ENCODE assay signal across 8 cellular contexts in genomic region chr10:14325325-14325955, GRCh38. TPM values are rescaled to one million over a fixed set of nuclear protein-coding genes. Genes with fewer than 3 reads are reported as not detected.
DNase-seq lines count a peak whose midpoint lies in the region; ATAC-seq and TF ChIP-seq lines count a peak whose summit lies in the region.

No MANE protein-coding gene starts in this region.

- no peaks in the 10 kb centered on the region for H3K4me1 ChIP-seq in CD4-positive, CD25-positive, alpha-beta regulatory T cell (ENCODE audit: control insufficient read depth, insufficient read depth, low read length, poor library complexity, severe bottlenecking)
- H3K4me1 ChIP-seq in esophagus muscularis mucosa: peaks cover 0 to 15% (median 13%) of the 10 kb centered on the region in 4 donors
- no peaks in the 10 kb centered on the region for H3K4me1 ChIP-seq in smooth muscle cell (ENCODE audit: low read depth)

- H3K4me1 Mint-ChIP-seq in CD4-positive, CD25-positive, alpha-beta regulatory T cell: peaks cover 0 to 4% (median 0%) of the 10 kb centered on the region in 4 donors

- ATAC-seq in CD4-positive, CD25-positive, alpha-beta regulatory T cell (ENCODE audit: low read depth in 2 of 2): no peak
- ATAC-seq in GM21515 (IDR thresholded peaks at IDR 0.05; ENCODE audit: unreplicated experiment) (no peak), GM18511 (IDR thresholded peaks at IDR 0.05; ENCODE audit: unreplicated experiment) (no peak), HG02763 (IDR thresholded peaks at IDR 0.05; ENCODE audit: unreplicated experiment) (no peak)

- TF ChIP-seq EP300 in esophagus muscularis mucosa (IDR thresholded peaks at IDR 0.05): no peak

- DNase-seq in CD4-positive, CD25-positive, alpha-beta regulatory T cell: peak in 2 of 3 donors; percentile 11 to 62
- DNase-seq in Kasumi-1 (lab: John Stamatoyannopoulos, UW) (peak; percentile 83 to 84), esophagus muscularis mucosa (ENCODE audit: extremely low spot score) (peak; percentile 68), smooth muscle cell (lab: John Stamatoyannopoulos, UW; ENCODE audit: unreplicated experiment) (no peak)
- peak; percentile 34 to 40 for DNase-seq in activated CD4-positive, alpha-beta T cell treated with anti-CD3 and anti-CD28 coated beads, Interleukin-2, amount 50 U/mL, for 4 hours

- H3K9ac ChIP-seq in smooth muscle cell (ENCODE audit: low read depth): no peak overlapping the region

- H3K79me2 ChIP-seq in smooth muscle cell (ENCODE audit: low read depth): no peaks in the 10 kb centered on the region

- H3K4me2 ChIP-seq in smooth muscle cell: no peak overlapping the region

- peaks cover 19% of the 10 kb centered on the region for H3K27me3 Mint-ChIP-seq in CD4-positive, CD25-positive, alpha-beta regulatory T cell

- no peak overlapping the region for H2AFZ ChIP-seq in smooth muscle cell (ENCODE audit: low read depth)

- H3K4me3 Mint-ChIP-seq in CD4-positive, CD25-positive, alpha-beta regulatory T cell: no peak overlapping the region

- TF ChIP-seq POLR2A in esophagus muscularis mucosa (IDR thresholded peaks at IDR 0.05; ENCODE audit: low read depth): no peak

- no peak overlapping the region for H3K4me3 ChIP-seq in CD4-positive, CD25-positive, alpha-beta regulatory T cell (ENCODE audit: low read depth, low read length)
- H3K4me3 ChIP-seq in esophagus muscularis mucosa: no peak overlapping the region
- H3K4me3 ChIP-seq in smooth muscle cell: no peak overlapping the region

- intact Hi-C loops in esophagus muscularis mucosa (cut with DNase I): no loop called here

- TF ChIP-seq CTCF in esophagus muscularis mucosa (IDR thresholded peaks at IDR 0.05) (peak in 1 of 3 experiments; percentile 32), smooth muscle cell (IDR thresholded peaks at IDR 0.05; ENCODE audit: borderline replicate concordance, insufficient read depth, poor library complexity, severe bottlenecking) (peak; percentile 32)

- WGBS in esophagus muscularis mucosa: 62% methylated on average over 4 of the region's 4 CpGs
- 53% methylated on average over 4 of the region's 4 CpGs for WGBS in smooth muscle cell (ENCODE audit: low lambda C conversion rate)

- no peak overlapping the region for H3K27ac ChIP-seq in CD4-positive, CD25-positive, alpha-beta regulatory T cell (ENCODE audit: insufficient read depth, low read length, poor library complexity, severe bottlenecking)
- H3K27ac ChIP-seq in esophagus muscularis mucosa (replicated peaks in 1 of 4) (no peak overlapping the region), smooth muscle cell (ENCODE audit: low read depth) (no peak overlapping the region)

- no peaks in the 10 kb centered on the region for H3K36me3 ChIP-seq in CD4-positive, CD25-positive, alpha-beta regulatory T cell (ENCODE audit: control insufficient read depth, insufficient read depth, low read length)
- H3K36me3 ChIP-seq in esophagus muscularis mucosa (no peaks in the 10 kb centered on the region), smooth muscle cell (ENCODE audit: low read depth) (no peaks in the 10 kb centered on the region)

- H3K36me3 Mint-ChIP-seq in CD4-positive, CD25-positive, alpha-beta regulatory T cell: peaks cover 3% of the 10 kb centered on the region

- H3F3A ChIP-seq in smooth muscle cell (ENCODE audit: low read depth): no peaks in the 10 kb centered on the region

- H3K9me3 Mint-ChIP-seq in CD4-positive, CD25-positive, alpha-beta regulatory T cell: peaks cover 0 to 4% (median 0%) of the 10 kb centered on the region in 7 donors

- H3K9me3 ChIP-seq in CD4-positive, CD25-positive, alpha-beta regulatory T cell (ENCODE audit: control insufficient read depth in 2 of 2, low read length in 2 of 2): no peaks in the 10 kb centered on the region
- H3K9me3 ChIP-seq in esophagus muscularis mucosa: no peaks in the 10 kb centered on the region
- no peaks in the 10 kb centered on the region for H3K9me3 ChIP-seq in smooth muscle cell (replicated peaks; ENCODE audit: low read depth)

- H3K27ac Mint-ChIP-seq in CD4-positive, CD25-positive, alpha-beta regulatory T cell: no peak overlapping the region

- H4K20me1 ChIP-seq in smooth muscle cell (ENCODE audit: low read depth): no peaks in the 10 kb centered on the region

- H3K27me3 ChIP-seq in CD4-positive, CD25-positive, alpha-beta regulatory T cell (ENCODE audit: control insufficient read depth, insufficient read depth, low read length): peaks cover 4% of the 10 kb centered on the region
- H3K27me3 ChIP-seq in esophagus muscularis mucosa (no peaks in the 10 kb centered on the region), smooth muscle cell (ENCODE audit: low read depth) (no peaks in the 10 kb centered on the region)

RNA-seq across cellular contexts. Expression of gene FRMD4A, which starts 5.3 kb away (rescaled TPM):
- total RNA-seq in CD4-positive, CD25-positive, alpha-beta regulatory T cell: 2.4 TPM
- polyA plus RNA-seq in CD4-positive, CD25-positive, alpha-beta regulatory T cell: under 1 TPM; 0.34 to 0.68 (median 0.51) TPM
- total RNA-seq in esophagus muscularis mucosa: 10 to 100 TPM; 17.0 to 28.8 (median 21.8) TPM
- 5.4 and 7.7 TPM in 2 replicates for total RNA-seq in smooth muscle cell
- 3.0 and 3.8 TPM in 2 replicates for polyA plus RNA-seq in smooth muscle cell
